ENCODE assay signal across 15 cellular contexts in genomic region chr17:48550313-48551205, GRCh38. TPM values are rescaled to one million over a fixed set of nuclear protein-coding genes. Genes with fewer than 3 reads are reported as not detected.
A peak's percentile ranks its signal among the peaks of the same experiment; 100 is the strongest.
DNase-seq lines count a peak whose midpoint lies in the region; TF ChIP-seq lines count a peak whose summit lies in the region.
"Had no signal": no experiment of that assay in that cellular context is flagged by ENCODE, and none has a peak within 500 bp of the region (broad histone marks: within the 10 kb centered on the region; RNA-seq: fewer than 3 reads in every experiment).

No MANE protein-coding gene starts in this region.

- peak overlapping the region in 1 of 2 donors; percentile 38 for H3K27ac ChIP-seq in coronary artery
- peak overlapping the region; percentile 7 for H3K27ac ChIP-seq in suprapubic skin
- H3K27ac ChIP-seq: 22Rv1 had no signal

- H3K9me3 ChIP-seq in suprapubic skin, result no peaks in the 10 kb centered on the region

- TF ChIP-seq EP300 in suprapubic skin (IDR thresholded peaks at IDR 0.05), result no peak

- H3K4me3 ChIP-seq in coronary artery, result peak overlapping the region; percentile 48
- no peak overlapping the region for H3K4me3 ChIP-seq in suprapubic skin

- POLR2A ChIA-PET in HEK293T (lab: Yijun Ruan, JAX), result no interaction called here

- peaks cover 16% of the 10 kb centered on the region for H3K36me3 ChIP-seq in suprapubic skin

- TF ChIP-seq CTCF in coronary artery (IDR thresholded peaks at IDR 0.05) (no peak), suprapubic skin (IDR thresholded peaks at IDR 0.05) (no peak)

- H3K27me3 ChIP-seq in suprapubic skin, result no peaks in the 10 kb centered on the region

- 73% methylated on average over 62 of the region's 81 CpGs for WGBS in suprapubic skin

- no peak for TF ChIP-seq POLR2A in suprapubic skin (IDR thresholded peaks at IDR 0.05)

- DNase-seq in NCI-H1092 (lab: John Stamatoyannopoulos, UW), result peak; percentile 43
- DNase-seq in NCI-H1092 treated with DMSO at 0.1 percent for 48 hours (lab: John Stamatoyannopoulos, UW), result no peak
- no peak for DNase-seq in coronary artery (ENCODE audit: low spot score)
- peak; percentile 38 for DNase-seq in kidney tubule cell (ENCODE audit: low spot score)
- no peak for DNase-seq in suprapubic skin (ENCODE audit: low spot score in 2 of 2)
- no peak for DNase-seq in NCI-H446 treated with DMSO at 0.1 percent for 48 hours (lab: John Stamatoyannopoulos, UW)
- DNase-seq in HEK293T (ENCODE audit: extremely low spot score), result no peak
- DNase-seq in activated effector memory CD4-positive, alpha-beta T cell treated with Interleukin-2 at 50 U/mL for 16 hours, result no peak
- DNase-seq: DND-41; stimulated activated CD4-positive, alpha-beta T cell treated with anti-CD3 and anti-CD28 coated beads, Interleukin-4, amount 100 ng/mL, for 1 hour had no signal

- peaks cover 60% of the 10 kb centered on the region for H3K4me1 ChIP-seq in suprapubic skin

- CTCF ChIA-PET in HEK293T (lab: Yijun Ruan, JAX), result no interaction called here

TF ChIP-seq in HEK293T, 16 proteins besides CTCF, POLR2A, EP300 and RAD21:
- TF ChIP-seq L3MBTL2 (conservative IDR thresholded peaks at IDR 0.05), result no peak
- no peak for TF ChIP-seq LEF1 (IDR thresholded peaks at IDR 0.05; ENCODE audit: borderline replicate concordance)
- TF ChIP-seq SUZ12 (IDR thresholded peaks at IDR 0.05), result no peak
- TF ChIP-seq SP1 (IDR thresholded peaks at IDR 0.05), result no peak
- TF ChIP-seq NFRKB (IDR thresholded peaks at IDR 0.05), result no peak
- no peak for TF ChIP-seq FOXA1 (IDR thresholded peaks at IDR 0.05)
- TF ChIP-seq FOXK2 (IDR thresholded peaks at IDR 0.05), result no peak
- TF ChIP-seq FOXM1 (IDR thresholded peaks at IDR 0.05; ENCODE audit: borderline replicate concordance), result no peak
- TF ChIP-seq ARNT (IDR thresholded peaks at IDR 0.05), result no peak
- no peak for TF ChIP-seq BHLHE40 (IDR thresholded peaks at IDR 0.05; ENCODE audit: borderline replicate concordance)
- TF ChIP-seq PKNOX1 (IDR thresholded peaks at IDR 0.05), result no peak
- TF ChIP-seq CTBP1 (IDR thresholded peaks at IDR 0.05; ENCODE audit: borderline replicate concordance), result no peak
- TF ChIP-seq ZNF384 (IDR thresholded peaks at IDR 0.05), result no peak
- TF ChIP-seq HDGF (IDR thresholded peaks at IDR 0.05; ENCODE audit: borderline replicate concordance), result no peak
- no peak for TF ChIP-seq ELF4 (IDR thresholded peaks at IDR 0.05)
- no peak for TF ChIP-seq TARDBP (IDR thresholded peaks at IDR 0.05)
TF ChIP-seq in HEK293T: peak in this region for 0.

RNA-seq across cellular contexts. Expression of gene HOXB2, which starts 5.7 kb away (rescaled TPM):
- total RNA-seq in suprapubic skin, result 10 to 100 TPM in 2 of 4 donors, 1 to 10 TPM in 2; 8.4 to 13.6 (median 9.9) TPM
- total RNA-seq: NCI-H460 had no signal

RNA-seq across cellular contexts. Expression of gene HOXB1, which starts 19.7 kb away (rescaled TPM):
- not detected for total RNA-seq in suprapubic skin
- total RNA-seq: aorta, NCI-H460, omental fat pad, subcutaneous adipose tissue had no signal

RNA-seq across cellular contexts. Expression of gene HOXB4, which starts 27.6 kb away (rescaled TPM):
- 1 to 10 TPM in 3 of 4 donors, under 1 TPM in 1; 0.42 to 3.5 (median 1.0) TPM for total RNA-seq in suprapubic skin

RNA-seq across cellular contexts. Expression of gene HOXB3, which starts 39.5 kb away (rescaled TPM):
- total RNA-seq in suprapubic skin, result 10 to 100 TPM in 1 of 4 donors, 1 to 10 TPM in 3; 2.3 to 20.8 (median 3.9) TPM

RNA-seq across cellular contexts. Expression of gene HOXB5, which starts 43.0 kb away (rescaled TPM):
- total RNA-seq in suprapubic skin, result under 1 TPM in 2 of 4 donors, not detected in 2; 0.72 to 0.80 TPM

Comparison
In these comparisons a context has a peak if more than half of its experiments do, and no peak if none do; other contexts are left out.
1. DNase-seq: peak in NCI-H1092 (single experiment) and kidney tubule cell (single experiment); none in NCI-H1092 treated with DMSO at 0.1 percent for 48 hours (single experiment), coronary artery (single experiment), suprapubic skin (0 of 2), NCI-H446 treated with DMSO at 0.1 percent for 48 hours (single experiment), HEK293T (single experiment) and activated effector memory CD4-positive, alpha-beta T cell treated with Interleukin-2 at 50 U/mL for 16 hours (single experiment).